In the genomic region with DNA sequence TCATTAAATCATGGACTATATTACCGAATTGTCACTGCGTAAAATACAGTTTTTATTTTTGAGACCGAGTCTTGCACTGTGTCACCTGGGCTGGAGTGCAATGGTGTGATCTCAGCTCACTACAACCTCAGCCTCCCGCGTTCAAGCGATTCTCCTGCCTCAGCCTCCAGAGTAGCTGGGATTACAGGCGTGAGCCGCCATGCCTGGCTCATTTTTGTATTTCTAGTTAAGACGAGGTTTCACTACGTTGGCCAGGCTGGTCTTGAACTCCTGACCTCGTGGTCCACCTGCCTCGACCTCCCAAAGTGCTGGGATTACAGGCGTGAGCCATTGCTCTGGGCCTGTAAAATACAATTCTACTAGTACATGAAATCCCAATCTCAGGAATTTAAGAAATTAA, we compare ENCODE assay signal across 7 cellular contexts. TPM values are rescaled to one million over a fixed set of nuclear protein-coding genes. Genes with fewer than 3 reads are reported as not detected.
DNase-seq lines count a peak whose midpoint lies in the region; ATAC-seq and TF ChIP-seq lines count a peak whose summit lies in the region.
"Not testable (repeated sequence)": the region's sequence is repeated elsewhere in the genome, so short reads cannot be mapped to it uniquely, and the experiment has no call there.

No MANE protein-coding gene starts in this region.

- ATAC-seq in activated T-helper 17 cell treated with anti-CD3 and anti-CD28 coated beads, Interleukin-2, amount 50 U/mL, for 72 hours (replicated peaks), result not testable (repeated sequence)

- H3K27ac ChIP-seq in BLaER1 treated with 17β-estradiol and CSF1 and Interleukin-3, amounts not matched to agents 10 nM and 100 nM, result peak overlapping the region in 4 of 11 experiments; percentile 3 to 38 (median 6); a peak in 3 of 22 replicates
- H3K27ac ChIP-seq in hepatocyte, result not testable (repeated sequence)

- H3K27ac Mint-ChIP-seq in IgD-negative memory B cell (peak overlapping the region in 2 of 3 donors; percentile 11 to 57), brain (peak overlapping the region in 2 of 5 experiments; percentile 34 to 100), nephron progenitor cell (peak overlapping the region; percentile 81)
- not testable (repeated sequence) for H3K27ac Mint-ChIP-seq in activated T-helper 17 cell treated with anti-CD3 and anti-CD28 coated beads, Interleukin-2, amount 50 U/mL, for 72 hours

- H3K9me2 ChIP-seq in hepatocyte (replicated peaks; ENCODE audit: insufficient read depth), result not testable (repeated sequence)

- H3K27me3 ChIP-seq in BLaER1 treated with 17β-estradiol and CSF1 and Interleukin-3, amounts not matched to agents 10 nM and 100 nM; hepatocyte: not testable (repeated sequence)

- WGBS in hepatocyte (ENCODE audit: low lambda C conversion rate, missing lambda C conversion rate), result 96% methylated on average over 13 of the region's 13 CpGs

- TF ChIP-seq CTCF in brain (conservative IDR thresholded peaks at IDR 0.05); hepatocyte (IDR thresholded peaks at IDR 0.05; ENCODE audit: poor library complexity); nephron progenitor cell (IDR thresholded peaks at IDR 0.05): not testable (repeated sequence)

- not testable (repeated sequence) for H2AFZ ChIP-seq in hepatocyte

- H3K36me3 Mint-ChIP-seq in IgD-negative memory B cell, result not testable (repeated sequence)
- peaks cover 48% of the 10 kb centered on the region for H3K36me3 Mint-ChIP-seq in activated T-helper 17 cell treated with anti-CD3 and anti-CD28 coated beads, Interleukin-2, amount 50 U/mL, for 72 hours (ENCODE audit: low read depth)
- peaks cover 42% of the 10 kb centered on the region for H3K36me3 Mint-ChIP-seq in brain
- H3K36me3 Mint-ChIP-seq in nephron progenitor cell (ENCODE audit: low read depth), result peaks cover 36% of the 10 kb centered on the region

- not testable (repeated sequence) for H3K27me3 Mint-ChIP-seq in IgD-negative memory B cell; activated T-helper 17 cell treated with anti-CD3 and anti-CD28 coated beads, Interleukin-2, amount 50 U/mL, for 72 hours; nephron progenitor cell (ENCODE audit: low read depth, poor library complexity)
- H3K27me3 Mint-ChIP-seq in brain, result peaks cover 16% of the 10 kb centered on the region

- H4K20me1 ChIP-seq in BLaER1 treated with 17β-estradiol and CSF1 and Interleukin-3, amounts not matched to agents 10 nM and 100 nM, result peaks cover 68 to 79% (median 75%) of the 10 kb centered on the region in 11 experiments
- H4K20me1 ChIP-seq in hepatocyte (ENCODE audit: insufficient read depth, poor library complexity, severe bottlenecking), result peaks cover 71% of the 10 kb centered on the region

- H3K4me3 Mint-ChIP-seq in IgD-negative memory B cell (peak overlapping the region in 3 of 4 donors; percentile 23 to 94 (median 32)), brain (peak overlapping the region; percentile 95 to 100 (median 97))
- peak overlapping the region; percentile 97 for H3K4me3 Mint-ChIP-seq in activated T-helper 17 cell treated with anti-CD3 and anti-CD28 coated beads, Interleukin-2, amount 50 U/mL, for 72 hours
- H3K4me3 Mint-ChIP-seq in nephron progenitor cell, result not testable (repeated sequence)

- H3K9ac ChIP-seq in BLaER1 treated with 17β-estradiol and CSF1 and Interleukin-3, amounts not matched to agents 10 nM and 100 nM, result peak overlapping the region in 5 of 11 experiments; percentile 42 to 100 (median 99); a peak in 7 of 22 replicates

- peaks cover 0 to 16% (median 0%) of the 10 kb centered on the region in 11 experiments; a peak in 7 of 22 replicates for H3K36me3 ChIP-seq in BLaER1 treated with 17β-estradiol and CSF1 and Interleukin-3, amounts not matched to agents 10 nM and 100 nM
- H3K36me3 ChIP-seq in hepatocyte (replicated peaks; ENCODE audit: insufficient read depth, low read depth), result not testable (repeated sequence)

- peaks cover 32 to 60% (median 52%) of the 10 kb centered on the region in 10 experiments for H3K4me1 ChIP-seq in BLaER1 treated with 17β-estradiol and CSF1 and Interleukin-3, amounts not matched to agents 10 nM and 100 nM
- H3K4me1 ChIP-seq in hepatocyte (ENCODE audit: insufficient read depth), result peaks cover 14% of the 10 kb centered on the region

- peak overlapping the region in 4 of 10 experiments; percentile 2 to 97 (median 62); a peak in 3 of 20 replicates for H3K4me3 ChIP-seq in BLaER1 treated with 17β-estradiol and CSF1 and Interleukin-3, amounts not matched to agents 10 nM and 100 nM
- not testable (repeated sequence) for H3K4me3 ChIP-seq in hepatocyte

- peaks cover 85% of the 10 kb centered on the region for H3K79me2 ChIP-seq in hepatocyte

- DNase-seq in RPMI8226, result peak; percentile 9
- not testable (repeated sequence) for DNase-seq in hepatocyte (ENCODE audit: low spot score); nephron progenitor cell

- not testable (repeated sequence) for H3K9me3 ChIP-seq in BLaER1 treated with 17β-estradiol and CSF1 and Interleukin-3, amounts not matched to agents 10 nM and 100 nM (replicated peaks in 1 of 11); hepatocyte (ENCODE audit: low read depth)

- not testable (repeated sequence) for H3K9me3 Mint-ChIP-seq in IgD-negative memory B cell; activated T-helper 17 cell treated with anti-CD3 and anti-CD28 coated beads, Interleukin-2, amount 50 U/mL, for 72 hours; brain; nephron progenitor cell

- H3K4me1 Mint-ChIP-seq in IgD-negative memory B cell (peaks cover 44 to 53% (median 49%) of the 10 kb centered on the region in 3 donors), brain (peaks cover 58% of the 10 kb centered on the region), nephron progenitor cell (peaks cover 28% of the 10 kb centered on the region)
- H3K4me1 Mint-ChIP-seq in activated T-helper 17 cell treated with anti-CD3 and anti-CD28 coated beads, Interleukin-2, amount 50 U/mL, for 72 hours, result peaks cover 35% of the 10 kb centered on the region

- peak overlapping the region; percentile 48 to 99 (median 80) for H3K4me2 ChIP-seq in BLaER1 treated with 17β-estradiol and CSF1 and Interleukin-3, amounts not matched to agents 10 nM and 100 nM
- peak overlapping the region; percentile 88 for H3K4me2 ChIP-seq in hepatocyte

RNA-seq across cellular contexts. Expression of gene FBXO11, which starts 4.4 kb away (rescaled TPM):
- 10.2 TPM for polyA plus RNA-seq in IgD-negative memory B cell
- total RNA-seq in activated T-helper 17 cell treated with anti-CD3 and anti-CD28 coated beads, Interleukin-2, amount 50 U/mL, for 72 hours, result 10 to 100 TPM; 43.5 to 66.7 TPM
- 30.1 TPM for polyA plus RNA-seq in brain (ENCODE audit: insufficient read depth, low read depth, low replicate concordance)
- total RNA-seq in hepatocyte, result 41.9 and 63.9 TPM in 2 replicates
- 22.4 and 24.5 TPM in 2 replicates for polyA plus RNA-seq in hepatocyte
